ENCODE assay signal across 23 cellular contexts in genomic region chr22:35531202-35531601, GRCh38. TPM values are rescaled to one million over a fixed set of nuclear protein-coding genes. Genes with fewer than 3 reads are reported as not detected.
DNase-seq lines count a peak whose midpoint lies in the region; ATAC-seq, FAIRE-seq and TF ChIP-seq lines count a peak whose summit lies in the region.
"Had no signal": no experiment of that assay in that cellular context is flagged by ENCODE, and none has a peak within 500 bp of the region (broad histone marks: within the 10 kb centered on the region; RNA-seq: fewer than 3 reads in every experiment).

No MANE protein-coding gene starts in this region.

- H3K36me3 Mint-ChIP-seq in activated CD4-positive, alpha-beta memory T cell treated with anti-CD3 and anti-CD28 coated beads for 36 hours = no peaks in the 10 kb centered on the region
- H3K36me3 Mint-ChIP-seq: CD8-positive, alpha-beta T cell had no signal

- H3K4me3 ChIP-seq in left ventricle myocardium inferior (no peak overlapping the region), BLaER1 (no peak overlapping the region), bronchial epithelial cell (ENCODE audit: low read depth, low read length) (no peak overlapping the region)
- H3K4me3 ChIP-seq in BLaER1 treated with 17β-estradiol and CSF1 and Interleukin-3, amounts not matched to agents 10 nM and 100 nM = no peak overlapping the region

- TF ChIP-seq CTCF in left ventricle myocardium inferior (IDR thresholded peaks at IDR 0.05; ENCODE audit: borderline replicate concordance) (no peak), bronchial epithelial cell (IDR thresholded peaks at IDR 0.05; ENCODE audit: insufficient read depth, low read length, severe bottlenecking) (no peak)

- H3K9ac ChIP-seq in BLaER1 = no peak overlapping the region
- no peak overlapping the region; a peak in 1 of 22 replicates for H3K9ac ChIP-seq in BLaER1 treated with 17β-estradiol and CSF1 and Interleukin-3, amounts not matched to agents 10 nM and 100 nM

- H4K20me1 ChIP-seq in BLaER1 = no peaks in the 10 kb centered on the region
- peaks cover 0 to 10% (median 0%) of the 10 kb centered on the region in 11 experiments; a peak in 2 of 22 replicates for H4K20me1 ChIP-seq in BLaER1 treated with 17β-estradiol and CSF1 and Interleukin-3, amounts not matched to agents 10 nM and 100 nM

- H3K27ac Mint-ChIP-seq in activated CD4-positive, alpha-beta memory T cell treated with anti-CD3 and anti-CD28 coated beads for 36 hours = no peak overlapping the region
- H3K27ac Mint-ChIP-seq: B cell; CD4-positive, alpha-beta T cell; CD8-positive, alpha-beta T cell had no signal

- CTCF ChIA-PET in activated CD4-positive, alpha-beta memory T cell treated with anti-CD3 and anti-CD28 coated beads for 36 hours (lab: Charles Lee) = no interaction called here

- H3K4me2 ChIP-seq in BLaER1 = peak overlapping the region; percentile 48
- peak overlapping the region in 10 of 11 experiments; percentile 3 to 93 (median 40); a peak in 15 of 22 replicates for H3K4me2 ChIP-seq in BLaER1 treated with 17β-estradiol and CSF1 and Interleukin-3, amounts not matched to agents 10 nM and 100 nM

- H3K36me3 ChIP-seq in left ventricle myocardium inferior (no peaks in the 10 kb centered on the region), BLaER1 (no peaks in the 10 kb centered on the region), bronchial epithelial cell (ENCODE audit: control insufficient read depth, insufficient read depth, low read length) (no peaks in the 10 kb centered on the region)
- no peaks in the 10 kb centered on the region for H3K36me3 ChIP-seq in BLaER1 treated with 17β-estradiol and CSF1 and Interleukin-3, amounts not matched to agents 10 nM and 100 nM

- H3K9me3 Mint-ChIP-seq in activated CD4-positive, alpha-beta memory T cell treated with anti-CD3 and anti-CD28 coated beads for 36 hours = peaks cover 5% of the 10 kb centered on the region

- H3K27me3 ChIP-seq in left ventricle myocardium inferior (ENCODE audit: low read depth) (no peaks in the 10 kb centered on the region), BLaER1 (no peaks in the 10 kb centered on the region), bronchial epithelial cell (ENCODE audit: control insufficient read depth, insufficient read depth, low read length) (no peaks in the 10 kb centered on the region)
- no peaks in the 10 kb centered on the region for H3K27me3 ChIP-seq in BLaER1 treated with 17β-estradiol and CSF1 and Interleukin-3, amounts not matched to agents 10 nM and 100 nM

- H3K27ac ChIP-seq in left ventricle myocardium inferior (replicated peaks) = peak overlapping the region; percentile 47
- H3K27ac ChIP-seq in BLaER1 = no peak overlapping the region
- peak overlapping the region in 1 of 11 experiments; percentile 85; a peak in 1 of 22 replicates for H3K27ac ChIP-seq in BLaER1 treated with 17β-estradiol and CSF1 and Interleukin-3, amounts not matched to agents 10 nM and 100 nM
- H3K27ac ChIP-seq: C4-2B had no signal

- H3K4me3 Mint-ChIP-seq in activated CD4-positive, alpha-beta memory T cell treated with anti-CD3 and anti-CD28 coated beads for 36 hours = no peak overlapping the region
- H3K4me3 Mint-ChIP-seq: B cell; CD4-positive, alpha-beta T cell; CD8-positive, alpha-beta T cell had no signal

- intact Hi-C loops in left ventricle myocardium inferior (cut with micrococcal nuclease) (no loop called here), Right ventricle myocardium inferior (cut with DNase I) (no loop called here)
- intact Hi-C loops in activated CD4-positive, alpha-beta memory T cell treated with anti-CD3 and anti-CD28 coated beads for 36 hours (cut with micrococcal nuclease) = loop anchor here (10.0 kb wide), 1 partner anchor 54 kb away; no protein-coding TSS in a partner anchor

- POLR2A ChIA-PET in activated CD4-positive, alpha-beta memory T cell treated with anti-CD3 and anti-CD28 coated beads for 36 hours (lab: Charles Lee) = no interaction called here

- no peaks in the 10 kb centered on the region for H3K4me1 Mint-ChIP-seq in activated CD4-positive, alpha-beta memory T cell treated with anti-CD3 and anti-CD28 coated beads for 36 hours (ENCODE audit: low read depth)

- H3K27me3 Mint-ChIP-seq in activated CD4-positive, alpha-beta memory T cell treated with anti-CD3 and anti-CD28 coated beads for 36 hours = no peaks in the 10 kb centered on the region
- H3K27me3 Mint-ChIP-seq: CD4-positive, alpha-beta T cell had no signal

- no peak for DNase-seq in left ventricle myocardium inferior
- no peak for DNase-seq in Right ventricle myocardium inferior (ENCODE audit: missing footprints)
- DNase-seq in bronchial epithelial cell (ENCODE audit: low read depth) = no peak
- no peak for DNase-seq in NCI-H82 (lab: John Stamatoyannopoulos, UW)
- DNase-seq in activated CD4-positive, alpha-beta memory T cell treated with anti-CD3 and anti-CD28 coated beads for 36 hours = no peak
- no peak for DNase-seq in UCSD-AML1 (lab: John Stamatoyannopoulos, UW; ENCODE audit: unreplicated experiment)
- DNase-seq: 8988T; AML-193; Caco-2; Calu3; CD4-positive, alpha-beta T cell; CD8-positive, alpha-beta T cell; DMS79 treated with DMSO at 0.1 percent for 48 hours; GF-D8 had no signal

- FAIRE-seq in bronchial epithelial cell (lab: Jason Lieb, UNC) = peak; percentile 23
- FAIRE-seq: A204.1, D721Med, G401.6, GM12891, GM19239 had no signal

- H3K9me3 ChIP-seq in left ventricle myocardium inferior (replicated peaks) = peaks cover 10% of the 10 kb centered on the region
- H3K9me3 ChIP-seq in BLaER1 = peaks cover 9% of the 10 kb centered on the region
- peaks cover 3 to 13% (median 10%) of the 10 kb centered on the region in 11 experiments; a peak in 16 of 22 replicates for H3K9me3 ChIP-seq in BLaER1 treated with 17β-estradiol and CSF1 and Interleukin-3, amounts not matched to agents 10 nM and 100 nM (replicated peaks in 1 of 11)
- H3K9me3 ChIP-seq: Caco-2 had no signal

- ATAC-seq in Right ventricle myocardium inferior = no peak
- ATAC-seq: CD8-positive, alpha-beta T cell had no signal

- H3K4me1 ChIP-seq in left ventricle myocardium inferior (peaks cover 8% of the 10 kb centered on the region), BLaER1 (peaks cover 68% of the 10 kb centered on the region)
- H3K4me1 ChIP-seq in BLaER1 treated with 17β-estradiol and CSF1 and Interleukin-3, amounts not matched to agents 10 nM and 100 nM = peaks cover 27 to 72% (median 67%) of the 10 kb centered on the region in 10 experiments
- H3K4me1 ChIP-seq: Caco-2 had no signal

RNA-seq across cellular contexts. Expression of gene RASD2, which starts 9.4 kb away (rescaled TPM):
- total RNA-seq in left ventricle myocardium inferior = 5.0 TPM
- total RNA-seq in Right ventricle myocardium inferior = 9.5 TPM
- 0.13 and 0.26 TPM in 2 replicates for total RNA-seq in bronchial epithelial cell
- under 1 TPM in 1 of 2 experiments, not detected in 1; 0.10 TPM for total RNA-seq in activated CD4-positive, alpha-beta memory T cell treated with anti-CD3 and anti-CD28 coated beads for 36 hours
